In genomic region chr10:110793887-110794286, GRCh38 we compare ENCODE assay signal across 17 cellular contexts.
DNase-seq lines count a peak whose midpoint lies in the region; ATAC-seq and TF ChIP-seq lines count a peak whose summit lies in the region.
"Had no signal": no experiment of that assay in that cellular context is flagged by ENCODE, and none has a peak within 500 bp of the region (broad histone marks: within the 10 kb centered on the region; RNA-seq: fewer than 3 reads in every experiment).

No MANE protein-coding gene starts in this region.

- in situ Hi-C loops in brain microvascular endothelial cell (cut with HindIII; ENCODE audit: low pct_ligation_motif_present, low sequenced_read_pairs) = no loop called here

- H3K27ac ChIP-seq in brain microvascular endothelial cell (peak overlapping the region; percentile 62), right cardiac atrium (ENCODE audit: low read length) (peak overlapping the region; percentile 65), foreskin keratinocyte (no peak overlapping the region)

- H3K27me3 ChIP-seq in brain microvascular endothelial cell (replicated peaks) = no peaks in the 10 kb centered on the region
- H3K27me3 ChIP-seq in right cardiac atrium (ENCODE audit: control insufficient read depth, insufficient read depth) = no peaks in the 10 kb centered on the region
- H3K27me3 ChIP-seq in foreskin keratinocyte = peaks cover 7% of the 10 kb centered on the region
- H3K27me3 ChIP-seq: BE2C had no signal

- H3K4me3 ChIP-seq in brain microvascular endothelial cell (ENCODE audit: low read depth, low read length) (no peak overlapping the region), right cardiac atrium (ENCODE audit: low read length) (no peak overlapping the region)
- H3K4me3 ChIP-seq: HAP-1 had no signal

- no peak overlapping the region for H3K27ac Mint-ChIP-seq in effector memory CD8-positive, alpha-beta T cell
- H3K27ac Mint-ChIP-seq: activated CD8-positive, alpha-beta T cell treated with anti-CD3 and anti-CD28 coated beads for 36 hours; activated T-helper 1 cell treated with anti-CD3 and anti-CD28 coated beads, Interleukin-12 subunit alpha, Interleukin-12 subunit beta, Interleukin-2, Interleukin-4 antibody, amounts not matched to agents 30 ng/mL and 10 ng/mL and 1 ng/mL, durations not matched to agents 14 hours and 24 hours and 36 hours; natural killer cell treated with Interleukin-12 subunit alpha and Interleukin-12 subunit beta and Interleukin-15 and Interleukin-18, amount 100 ng/mL, for 72 hours had no signal

- H3K4me1 ChIP-seq in right cardiac atrium (ENCODE audit: control insufficient read depth, insufficient read depth, low read length) = peaks cover 6% of the 10 kb centered on the region
- no peaks in the 10 kb centered on the region for H3K4me1 ChIP-seq in foreskin keratinocyte
- H3K4me1 ChIP-seq: HAP-1 had no signal

- ATAC-seq in right cardiac atrium = peak; percentile 18 to 70
- no peak for ATAC-seq in foreskin keratinocyte
- ATAC-seq in effector memory CD8-positive, alpha-beta T cell (replicated peaks) = no peak
- no peak for ATAC-seq in GM18909 (IDR thresholded peaks at IDR 0.05; ENCODE audit: poor library complexity, unreplicated experiment)
- ATAC-seq: activated CD8-positive, alpha-beta T cell treated with anti-CD3 and anti-CD28 coated beads for 36 hours; natural killer cell treated with Interleukin-12 subunit alpha and Interleukin-12 subunit beta and Interleukin-15 and Interleukin-18, amount 100 ng/mL, for 72 hours had no signal

- H3K4me3 Mint-ChIP-seq in effector memory CD8-positive, alpha-beta T cell = no peak overlapping the region
- H3K4me3 Mint-ChIP-seq: activated CD8-positive, alpha-beta T cell treated with anti-CD3 and anti-CD28 coated beads for 36 hours; activated T-helper 1 cell treated with anti-CD3 and anti-CD28 coated beads, Interleukin-12 subunit alpha, Interleukin-12 subunit beta, Interleukin-2, Interleukin-4 antibody, amounts not matched to agents 30 ng/mL and 10 ng/mL and 1 ng/mL, durations not matched to agents 14 hours and 24 hours and 36 hours; natural killer cell treated with Interleukin-12 subunit alpha and Interleukin-12 subunit beta and Interleukin-15 and Interleukin-18, amount 100 ng/mL, for 72 hours had no signal

- H3K9me3 Mint-ChIP-seq in effector memory CD8-positive, alpha-beta T cell = no peaks in the 10 kb centered on the region
- H3K9me3 Mint-ChIP-seq: activated CD8-positive, alpha-beta T cell treated with anti-CD3 and anti-CD28 coated beads for 36 hours; activated T-helper 1 cell treated with anti-CD3 and anti-CD28 coated beads, Interleukin-12 subunit alpha, Interleukin-12 subunit beta, Interleukin-2, Interleukin-4 antibody, amounts not matched to agents 30 ng/mL and 10 ng/mL and 1 ng/mL, durations not matched to agents 14 hours and 24 hours and 36 hours; natural killer cell treated with Interleukin-12 subunit alpha and Interleukin-12 subunit beta and Interleukin-15 and Interleukin-18, amount 100 ng/mL, for 72 hours had no signal

- no peak for TF ChIP-seq CTCF in brain microvascular endothelial cell (IDR thresholded peaks at IDR 0.05; ENCODE audit: low read depth, low read length, missing control alignments)
- TF ChIP-seq CTCF in foreskin keratinocyte (conservative IDR thresholded peaks at IDR 0.05) = no peak

- no peaks in the 10 kb centered on the region for H3K4me1 Mint-ChIP-seq in effector memory CD8-positive, alpha-beta T cell (ENCODE audit: low read depth in 2 of 2)

- no peaks in the 10 kb centered on the region for H3K36me3 ChIP-seq in brain microvascular endothelial cell (replicated peaks)
- H3K36me3 ChIP-seq: HAP-1 had no signal

- peak; percentile 83 for DNase-seq in NCI-H1436 (lab: John Stamatoyannopoulos, UW)
- peak; percentile 66 for DNase-seq in brain microvascular endothelial cell
- no peak for DNase-seq in right cardiac atrium
- DNase-seq in superior temporal gyrus (ENCODE audit: extremely low spot score) = peak; percentile 10
- DNase-seq in foreskin keratinocyte = no peak
- DNase-seq in effector memory CD8-positive, alpha-beta T cell = no peak
- DNase-seq: activated CD8-positive, alpha-beta T cell treated with anti-CD3 and anti-CD28 coated beads for 36 hours; amniotic stem cell; DMS53; KG1; NCI-H524; stimulated activated CD4-positive, alpha-beta T cell treated with anti-CD3 and anti-CD28 coated beads, Interleukin-4, amount 100 ng/mL, for 1 hour had no signal

- no peaks in the 10 kb centered on the region for H3K9me3 ChIP-seq in right cardiac atrium (ENCODE audit: control insufficient read depth, low read length)
- H3K9me3 ChIP-seq: BE2C, HAP-1 had no signal

- intact Hi-C loops in right cardiac atrium (cut with DNase I) = no loop called here

- no peaks in the 10 kb centered on the region for H3K36me3 Mint-ChIP-seq in effector memory CD8-positive, alpha-beta T cell (ENCODE audit: insufficient read depth)
- H3K36me3 Mint-ChIP-seq: natural killer cell treated with Interleukin-12 subunit alpha and Interleukin-12 subunit beta and Interleukin-15 and Interleukin-18, amount 100 ng/mL, for 72 hours had no signal

- 79% methylated on average over 6 of the region's 6 CpGs for WGBS in right cardiac atrium

- H3K27me3 Mint-ChIP-seq in effector memory CD8-positive, alpha-beta T cell = peaks cover 0 to 6% of the 10 kb centered on the region in 2 donors
- H3K27me3 Mint-ChIP-seq: activated CD8-positive, alpha-beta T cell treated with anti-CD3 and anti-CD28 coated beads for 36 hours had no signal

Comparison
In these comparisons a context has a peak if more than half of its experiments do, and no peak if none do; other contexts are left out.
1. DNase-seq: peak in NCI-H1436 (single experiment), brain microvascular endothelial cell (single experiment) and superior temporal gyrus (single experiment); none in right cardiac atrium (0 of 3), foreskin keratinocyte (0 of 2) and effector memory CD8-positive, alpha-beta T cell (0 of 3).
2. ATAC-seq: peak in right cardiac atrium (2 of 2); none in foreskin keratinocyte (single experiment), effector memory CD8-positive, alpha-beta T cell (single experiment) and GM18909 (single experiment).